In genomic region chr7:12872487-12872886, GRCh38 we compare ENCODE assay signal across 9 cellular contexts.
"Had no signal": no experiment of that assay in that cellular context is flagged by ENCODE, and none has a peak within 500 bp of the region (broad histone marks: within the 10 kb centered on the region; RNA-seq: fewer than 3 reads in every experiment).

No MANE protein-coding gene starts in this region.

- DNase-seq: H7, HFFc6 had no signal

- H2AFZ ChIP-seq: GM23338 had no signal

- H3K36me3 ChIP-seq: HAP-1 had no signal

- H3K27ac ChIP-seq: HL-60 had no signal

- ATAC-seq: GM23338, HCT116, HepG2 had no signal

- H3K4me2 ChIP-seq: GM23338 had no signal

- H3K4me1 ChIP-seq: HAP-1 had no signal

- H3K27ac Mint-ChIP-seq: GM23338, HFFc6, IgD-negative memory B cell had no signal

- H3K4me3 Mint-ChIP-seq: GM23338, HFFc6, IgD-negative memory B cell had no signal

- H3K9me3 ChIP-seq: HAP-1 had no signal

- H3K36me3 Mint-ChIP-seq: IgD-negative memory B cell had no signal

- H3K4me1 Mint-ChIP-seq: GM23338, IgD-negative memory B cell had no signal

- H3K9me3 Mint-ChIP-seq: GM23338, HFFc6, IgD-negative memory B cell had no signal

- FAIRE-seq: H1, HepG2 had no signal

- H3K4me3 ChIP-seq: GM23338, HAP-1 had no signal

- H3K27me3 Mint-ChIP-seq: IgD-negative memory B cell had no signal
